ENCODE assay signal across 2 cellular contexts in the genomic region with DNA sequence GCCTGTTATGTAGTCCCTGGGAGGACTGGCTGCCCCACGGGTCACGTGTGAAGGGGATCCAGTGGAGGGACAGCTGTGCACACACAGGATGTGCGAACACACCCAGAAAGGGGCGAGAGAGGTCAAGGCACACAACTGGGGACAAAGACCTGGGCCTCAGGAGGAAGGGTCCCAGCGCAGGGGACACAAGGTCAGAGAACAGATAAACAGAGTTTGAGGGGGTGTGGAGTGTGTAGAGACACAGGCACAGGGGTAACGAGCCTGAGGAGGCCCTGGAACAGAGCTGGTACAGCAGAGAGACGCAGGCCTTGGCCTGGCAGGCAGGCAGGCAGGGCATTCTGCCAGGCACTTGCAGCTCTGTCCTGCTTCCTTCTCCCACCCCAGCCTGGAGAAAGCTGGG.
TF ChIP-seq lines count a peak whose summit lies in the region.

No MANE protein-coding gene starts in this region.

TF ChIP-seq in GM23338, 12 proteins besides CTCF, POLR2A, EP300 and RAD21 (continues in another document):
- TF ChIP-seq ZNF462 (CRISPR knock-in tag; IDR thresholded peaks at IDR 0.05) = no peak
- TF ChIP-seq JUNB (IDR thresholded peaks at IDR 0.05; ENCODE audit: unreplicated experiment) = no peak
- TF ChIP-seq ZNF331 (CRISPR knock-in tag; IDR thresholded peaks at IDR 0.05; ENCODE audit: low read depth) = no peak
- TF ChIP-seq NANOG (IDR thresholded peaks at IDR 0.05; ENCODE audit: borderline replicate concordance) = no peak
- TF ChIP-seq STAT1 (IDR thresholded peaks at IDR 0.05; ENCODE audit: unreplicated experiment) = no peak
- no peak for TF ChIP-seq EZH2 (IDR thresholded peaks at IDR 0.05; ENCODE audit: low read depth, unreplicated experiment)
- TF ChIP-seq POLR2AphosphoS5 (IDR thresholded peaks at IDR 0.05; ENCODE audit: low read depth) = no peak
- TF ChIP-seq CREB1 (CRISPR knock-in tag; IDR thresholded peaks at IDR 0.05; ENCODE audit: low read depth) = no peak
- no peak for TF ChIP-seq ZNF114 (CRISPR knock-in tag; IDR thresholded peaks at IDR 0.05)
- TF ChIP-seq, protein P1, sequence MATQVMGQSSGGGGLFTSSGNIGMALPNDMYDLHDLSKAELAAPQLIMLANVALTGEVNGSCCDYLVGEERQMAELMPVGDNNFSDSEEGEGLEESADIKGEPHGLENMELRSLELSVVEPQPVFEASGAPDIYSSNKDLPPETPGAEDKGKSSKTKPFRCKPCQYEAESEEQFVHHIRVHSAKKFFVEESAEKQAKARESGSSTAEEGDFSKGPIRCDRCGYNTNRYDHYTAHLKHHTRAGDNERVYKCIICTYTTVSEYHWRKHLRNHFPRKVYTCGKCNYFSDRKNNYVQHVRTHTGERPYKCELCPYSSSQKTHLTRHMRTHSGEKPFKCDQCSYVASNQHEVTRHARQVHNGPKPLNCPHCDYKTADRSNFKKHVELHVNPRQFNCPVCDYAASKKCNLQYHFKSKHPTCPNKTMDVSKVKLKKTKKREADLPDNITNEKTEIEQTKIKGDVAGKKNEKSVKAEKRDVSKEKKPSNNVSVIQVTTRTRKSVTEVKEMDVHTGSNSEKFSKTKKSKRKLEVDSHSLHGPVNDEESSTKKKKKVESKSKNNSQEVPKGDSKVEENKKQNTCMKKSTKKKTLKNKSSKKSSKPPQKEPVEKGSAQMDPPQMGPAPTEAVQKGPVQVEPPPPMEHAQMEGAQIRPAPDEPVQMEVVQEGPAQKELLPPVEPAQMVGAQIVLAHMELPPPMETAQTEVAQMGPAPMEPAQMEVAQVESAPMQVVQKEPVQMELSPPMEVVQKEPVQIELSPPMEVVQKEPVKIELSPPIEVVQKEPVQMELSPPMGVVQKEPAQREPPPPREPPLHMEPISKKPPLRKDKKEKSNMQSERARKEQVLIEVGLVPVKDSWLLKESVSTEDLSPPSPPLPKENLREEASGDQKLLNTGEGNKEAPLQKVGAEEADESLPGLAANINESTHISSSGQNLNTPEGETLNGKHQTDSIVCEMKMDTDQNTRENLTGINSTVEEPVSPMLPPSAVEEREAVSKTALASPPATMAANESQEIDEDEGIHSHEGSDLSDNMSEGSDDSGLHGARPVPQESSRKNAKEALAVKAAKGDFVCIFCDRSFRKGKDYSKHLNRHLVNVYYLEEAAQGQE (IDR thresholded peaks at IDR 0.05; ENCODE audit: unreplicated experiment) = no peak

TF ChIP-seq in K562, 482 proteins besides CTCF, POLR2A, EP300 and RAD21:
- TF ChIP-seq, protein P2, sequence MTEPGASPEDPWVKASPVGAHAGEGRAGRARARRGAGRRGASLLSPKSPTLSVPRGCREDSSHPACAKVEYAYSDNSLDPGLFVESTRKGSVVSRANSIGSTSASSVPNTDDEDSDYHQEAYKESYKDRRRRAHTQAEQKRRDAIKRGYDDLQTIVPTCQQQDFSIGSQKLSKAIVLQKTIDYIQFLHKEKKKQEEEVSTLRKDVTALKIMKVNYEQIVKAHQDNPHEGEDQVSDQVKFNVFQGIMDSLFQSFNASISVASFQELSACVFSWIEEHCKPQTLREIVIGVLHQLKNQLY (CRISPR knock-in tag; conservative IDR thresholded peaks at IDR 0.05) = 0 out of 4 replicates have a peak, but pooled peaks of 1 of the 2 experiments have one; percentile 64
- TF ChIP-seq SUPT5H (IDR thresholded peaks at IDR 0.05) = peak; percentile 17; the same call in 1 of the 2 replicates
- peak; percentile 63; the same call in 1 of the 2 replicates for TF ChIP-seq CBFB (CRISPR knock-in tag; IDR thresholded peaks at IDR 0.05)
- no peak for TF ChIP-seq ZNF408 (CRISPR knock-in tag; IDR thresholded peaks at IDR 0.05; ENCODE audit: low read depth)
- 0 out of 2 replicates have a peak, but pooled peaks have one; percentile 6 for TF ChIP-seq STAG1 (CRISPR knock-in tag; IDR thresholded peaks at IDR 0.05; ENCODE audit: borderline replicate concordance)
- TF ChIP-seq, protein P3, sequence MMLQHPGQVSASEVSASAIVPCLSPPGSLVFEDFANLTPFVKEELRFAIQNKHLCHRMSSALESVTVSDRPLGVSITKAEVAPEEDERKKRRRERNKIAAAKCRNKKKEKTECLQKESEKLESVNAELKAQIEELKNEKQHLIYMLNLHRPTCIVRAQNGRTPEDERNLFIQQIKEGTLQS (IDR thresholded peaks at IDR 0.05) = no peak
- TF ChIP-seq, protein P3 (CRISPR knock-in tag; conservative IDR thresholded peaks at IDR 0.05) = 0 out of 2 replicates have a peak, but pooled peaks have one; percentile 38
- no peak for TF ChIP-seq CREB1 (IDR thresholded peaks at IDR 0.05)
- no peak for TF ChIP-seq CREB1 (CRISPR knock-in tag; IDR thresholded peaks at IDR 0.05)
- peak; percentile 30; the same call in 1 of the 2 replicates for TF ChIP-seq POLR2G (IDR thresholded peaks at IDR 0.05; ENCODE audit: low read depth, low read length)
